Comparison of ENCODE assay signal across 13 cellular contexts in genomic region chr16:49365711-49366509, GRCh38. TPM values are rescaled to one million over a fixed set of nuclear protein-coding genes. Genes with fewer than 3 reads are reported as not detected.
DNase-seq lines count a peak whose midpoint lies in the region; ATAC-seq, FAIRE-seq and TF ChIP-seq lines count a peak whose summit lies in the region.
"Had no signal": no experiment of that assay in that cellular context is flagged by ENCODE, and none has a peak within 500 bp of the region (broad histone marks: within the 10 kb centered on the region; RNA-seq: fewer than 3 reads in every experiment).

No MANE protein-coding gene starts in this region.

- DNase-seq in right cardiac atrium (no peak), Right ventricle myocardium inferior (ENCODE audit: missing footprints) (no peak), cortex of kidney (lab: John Stamatoyannopoulos, UW) (no peak), pancreas (no peak)
- DNase-seq in stimulated activated naive B cell treated with anti-CD40 and anti-IgM and Interleukin-4, amounts not matched to agents 10 μg/mL and 1 μg/mL and 100 μg/mL, for 72 hours: no peak
- DNase-seq in activated naive CD8-positive, alpha-beta T cell treated with anti-CD3 and anti-CD28 coated beads for 36 hours: no peak
- DNase-seq: brain microvascular endothelial cell, NCI-H345 had no signal

- peaks cover 3 to 4% of the 10 kb centered on the region in 2 donors for H3K36me3 Mint-ChIP-seq in stimulated activated naive B cell treated with anti-CD40 and anti-IgM and Interleukin-4, amounts not matched to agents 10 μg/mL and 1 μg/mL and 100 μg/mL, for 72 hours
- H3K36me3 Mint-ChIP-seq in activated naive CD8-positive, alpha-beta T cell treated with anti-CD3 and anti-CD28 coated beads for 36 hours: no peaks in the 10 kb centered on the region

- H3K27me3 ChIP-seq in right cardiac atrium (ENCODE audit: control insufficient read depth, insufficient read depth) (no peaks in the 10 kb centered on the region), pancreas (no peaks in the 10 kb centered on the region)
- H3K27me3 ChIP-seq: brain microvascular endothelial cell had no signal

- no peaks in the 10 kb centered on the region for H3K36me3 ChIP-seq in pancreas
- H3K36me3 ChIP-seq: brain microvascular endothelial cell had no signal

- no peak overlapping the region for H3K27ac Mint-ChIP-seq in stimulated activated naive B cell treated with anti-CD40 and anti-IgM and Interleukin-4, amounts not matched to agents 10 μg/mL and 1 μg/mL and 100 μg/mL, for 72 hours
- H3K27ac Mint-ChIP-seq in activated naive CD8-positive, alpha-beta T cell treated with anti-CD3 and anti-CD28 coated beads for 36 hours: no peak overlapping the region

- H3K27me3 Mint-ChIP-seq in stimulated activated naive B cell treated with anti-CD40 and anti-IgM and Interleukin-4, amounts not matched to agents 10 μg/mL and 1 μg/mL and 100 μg/mL, for 72 hours: peaks cover 19 to 21% of the 10 kb centered on the region in 2 donors
- peaks cover 7% of the 10 kb centered on the region for H3K27me3 Mint-ChIP-seq in activated naive CD8-positive, alpha-beta T cell treated with anti-CD3 and anti-CD28 coated beads for 36 hours

- H3K9me3 ChIP-seq in right cardiac atrium (ENCODE audit: control insufficient read depth, low read length) (no peaks in the 10 kb centered on the region), pancreas (no peaks in the 10 kb centered on the region)

- 59% methylated on average over 4 of the region's 4 CpGs for WGBS in right cardiac atrium
- 55 to 63% methylated on average over 4 of the region's 4 CpGs for WGBS in pancreas, 2 donors

- H3K27ac ChIP-seq in right cardiac atrium (ENCODE audit: low read length) (no peak overlapping the region), pancreas (no peak overlapping the region)
- H3K27ac ChIP-seq: brain microvascular endothelial cell had no signal

- ATAC-seq in right cardiac atrium (peak; percentile 39 to 60), Right ventricle myocardium inferior (no peak), HG02678 (IDR thresholded peaks at IDR 0.05; ENCODE audit: unreplicated experiment) (peak; percentile 87), HG03469 (IDR thresholded peaks at IDR 0.05; ENCODE audit: unreplicated experiment) (peak; percentile 87), pancreas (no peak)
- ATAC-seq in stimulated activated naive B cell treated with anti-CD40 and anti-IgM and Interleukin-4, amounts not matched to agents 10 μg/mL and 1 μg/mL and 100 μg/mL, for 72 hours (replicated peaks): peak; percentile 85 to 87

- intact Hi-C loops in right cardiac atrium (cut with DNase I) (no loop called here), Right ventricle myocardium inferior (cut with DNase I) (no loop called here), pancreas (cut with DNase I) (no loop called here)

- H3K4me1 ChIP-seq in right cardiac atrium (ENCODE audit: control insufficient read depth, insufficient read depth, low read length) (no peaks in the 10 kb centered on the region), pancreas (no peaks in the 10 kb centered on the region)

- no peak for FAIRE-seq in pancreas (lab: Jason Lieb, UNC)

- peak overlapping the region in 1 of 2 donors; percentile 11 for H3K4me3 Mint-ChIP-seq in stimulated activated naive B cell treated with anti-CD40 and anti-IgM and Interleukin-4, amounts not matched to agents 10 μg/mL and 1 μg/mL and 100 μg/mL, for 72 hours
- H3K4me3 Mint-ChIP-seq in activated naive CD8-positive, alpha-beta T cell treated with anti-CD3 and anti-CD28 coated beads for 36 hours: no peak overlapping the region

- H3K4me1 Mint-ChIP-seq in stimulated activated naive B cell treated with anti-CD40 and anti-IgM and Interleukin-4, amounts not matched to agents 10 μg/mL and 1 μg/mL and 100 μg/mL, for 72 hours: peaks cover 10 to 28% of the 10 kb centered on the region in 2 donors
- H3K4me1 Mint-ChIP-seq in activated naive CD8-positive, alpha-beta T cell treated with anti-CD3 and anti-CD28 coated beads for 36 hours: no peaks in the 10 kb centered on the region

- H3K9me3 Mint-ChIP-seq in stimulated activated naive B cell treated with anti-CD40 and anti-IgM and Interleukin-4, amounts not matched to agents 10 μg/mL and 1 μg/mL and 100 μg/mL, for 72 hours: peaks cover 9 to 13% of the 10 kb centered on the region in 2 donors
- peaks cover 2% of the 10 kb centered on the region for H3K9me3 Mint-ChIP-seq in activated naive CD8-positive, alpha-beta T cell treated with anti-CD3 and anti-CD28 coated beads for 36 hours

- no peak for TF ChIP-seq CTCF in pancreas (IDR thresholded peaks at IDR 0.05)

- no peak overlapping the region for H3K4me3 ChIP-seq in right cardiac atrium (ENCODE audit: low read length)
- no peak overlapping the region for H3K4me3 ChIP-seq in pancreas

RNA-seq across cellular contexts. Expression of gene C16orf78, which starts 7.7 kb away (rescaled TPM):
- total RNA-seq in right cardiac atrium: not detected
- not detected for polyA plus RNA-seq in right cardiac atrium
- not detected for total RNA-seq in Right ventricle myocardium inferior
- not detected for total RNA-seq in activated naive CD8-positive, alpha-beta T cell treated with anti-CD3 and anti-CD28 coated beads for 36 hours
- total RNA-seq in pancreas: not detected
- polyA plus RNA-seq in pancreas: not detected
- total RNA-seq: fibroblast of lung, HT1080, omental fat pad had no signal
- polyA plus RNA-seq: fibroblast of lung had no signal

Comparison
In these comparisons a context has a peak if more than half of its experiments do, and no peak if none do; other contexts are left out.
1. ATAC-seq: peak in right cardiac atrium (2 of 2), HG02678 (single experiment), HG03469 (single experiment) and stimulated activated naive B cell treated with anti-CD40 and anti-IgM and Interleukin-4, amounts not matched to agents 10 μg/mL and 1 μg/mL and 100 μg/mL, for 72 hours (2 of 2); none in Right ventricle myocardium inferior (single experiment) and pancreas (0 of 4).